Comparison of ENCODE assay signal across 8 cellular contexts in the genomic region with DNA sequence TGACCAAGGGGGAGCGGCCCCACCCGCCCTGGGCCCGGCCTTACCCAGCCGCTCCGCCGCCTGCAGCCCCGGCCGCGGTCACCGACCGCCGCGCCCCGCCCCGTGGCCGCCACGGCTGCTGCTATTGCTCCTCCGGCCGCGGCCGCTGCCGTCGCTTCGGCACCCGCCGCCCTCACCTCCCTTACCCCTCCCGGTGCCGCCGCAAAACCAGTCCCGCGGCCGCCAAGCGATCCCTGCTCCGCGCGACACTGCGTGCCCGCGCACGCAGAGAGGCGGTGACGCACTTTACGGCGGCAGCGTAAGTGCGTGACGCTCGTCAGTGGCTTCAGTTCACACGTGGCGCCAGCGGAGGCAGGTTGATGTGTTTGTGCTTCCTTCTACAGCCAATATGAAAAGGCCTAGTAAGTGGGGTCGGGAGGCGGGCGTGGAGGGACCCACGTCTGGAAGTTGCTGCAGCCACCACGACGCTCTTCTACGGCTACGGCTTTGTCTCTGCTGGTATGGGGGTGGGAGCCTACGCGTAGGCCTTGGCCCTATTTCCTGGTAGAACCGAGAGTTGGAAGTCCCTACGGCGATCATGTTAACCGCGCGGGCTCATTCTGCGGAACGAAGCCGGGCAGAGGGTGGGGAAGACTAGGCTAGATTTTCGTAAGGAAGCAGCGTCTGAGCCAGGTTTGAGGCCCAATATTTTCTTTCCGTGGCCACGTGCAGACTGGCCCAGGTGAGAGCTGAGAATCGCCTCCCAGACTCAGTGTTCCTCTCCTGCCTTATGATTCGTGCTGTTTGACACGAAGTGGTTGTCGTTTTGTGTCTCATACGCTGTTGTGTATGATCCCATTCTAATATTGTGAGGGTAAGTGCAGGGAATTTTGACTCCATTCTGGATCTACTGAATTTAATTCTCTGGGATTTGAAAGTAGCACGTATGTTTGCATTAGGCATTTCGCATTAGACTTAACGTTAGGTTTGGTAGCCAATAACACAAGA. TPM values are rescaled to one million over a fixed set of nuclear protein-coding genes. Genes with fewer than 3 reads are reported as not detected.
A peak's percentile ranks its signal among the peaks of the same experiment; 100 is the strongest.
DNase-seq lines count a peak whose midpoint lies in the region; ATAC-seq and TF ChIP-seq lines count a peak whose summit lies in the region.

A gene with protein sequence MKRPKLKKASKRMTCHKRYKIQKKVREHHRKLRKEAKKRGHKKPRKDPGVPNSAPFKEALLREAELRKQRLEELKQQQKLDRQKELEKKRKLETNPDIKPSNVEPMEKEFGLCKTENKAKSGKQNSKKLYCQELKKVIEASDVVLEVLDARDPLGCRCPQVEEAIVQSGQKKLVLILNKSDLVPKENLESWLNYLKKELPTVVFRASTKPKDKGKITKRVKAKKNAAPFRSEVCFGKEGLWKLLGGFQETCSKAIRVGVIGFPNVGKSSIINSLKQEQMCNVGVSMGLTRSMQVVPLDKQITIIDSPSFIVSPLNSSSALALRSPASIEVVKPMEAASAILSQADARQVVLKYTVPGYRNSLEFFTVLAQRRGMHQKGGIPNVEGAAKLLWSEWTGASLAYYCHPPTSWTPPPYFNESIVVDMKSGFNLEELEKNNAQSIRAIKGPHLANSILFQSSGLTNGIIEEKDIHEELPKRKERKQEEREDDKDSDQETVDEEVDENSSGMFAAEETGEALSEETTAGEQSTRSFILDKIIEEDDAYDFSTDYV (plus strand): TSS at position 328 of the 987 bp plus-strand sequence. CDS start 61 bp downstream, at position 389.
A gene (minus strand): TSS at position 209 of the 987 bp plus-strand sequence.

- H3K9ac ChIP-seq in HUES48 (ENCODE audit: low read depth, low read length) (peak within 1 kb of the TSS; percentile 93), OCI-LY3 (ENCODE audit: low read length) (peak within 1 kb of the TSS; percentile 97)

- H3K27me3 Mint-ChIP-seq in Calu3 (ENCODE audit: unreplicated experiment), result no peaks in the 10 kb centered on the region
- H3K27me3 Mint-ChIP-seq in endothelial cell (ENCODE audit: unreplicated experiment), result peaks cover 5% of the 10 kb centered on the region
- H3K27me3 Mint-ChIP-seq in mesothelial cell of epicardium (ENCODE audit: low read depth), result no peaks in the 10 kb centered on the region

- H3K27ac ChIP-seq in HUES48 (ENCODE audit: low read depth, low read length) (peak within 1 kb of the TSS; percentile 95), OCI-LY3 (ENCODE audit: low read length) (peak within 1 kb of the TSS; percentile 80)

- no peaks in the 10 kb centered on the region for H3K9me3 ChIP-seq in HUES48 (ENCODE audit: control insufficient read depth, insufficient read depth, low read length)
- no peaks in the 10 kb centered on the region for H3K9me3 ChIP-seq in OCI-LY3 (ENCODE audit: insufficient read depth, low read length)

- BruUV-seq in Calu3 (replicated peaks; lab: Mats Ljungman, UMichigan), result TSS peak; percentile 48

- DNase-seq in Calu3 (peak; percentile 91), endothelial cell (ENCODE audit: low spot score) (peak; percentile 93), mesothelial cell of epicardium (ENCODE audit: low spot score in 2 of 2, unreplicated experiment in 2 of 2) (peak; percentile 88 to 90)
- peak; percentile 95 for DNase-seq in activated CD8-positive, alpha-beta memory T cell treated with anti-CD3 and anti-CD28 coated beads, Interleukin-2, amount 50 U/mL, for 48 hours
- DNase-seq in stimulated activated CD8-positive, alpha-beta memory T cell treated with anti-CD3 and anti-CD28 coated beads, Interleukin-15, amount 100 ng/mL, for 4 hours (ENCODE audit: low read depth in 2 of 2), result peak; percentile 84 to 87

- H3K36me3 Mint-ChIP-seq in Calu3 (ENCODE audit: insufficient read depth, unreplicated experiment) (peaks cover 76% of the 10 kb centered on the region), endothelial cell (ENCODE audit: low read depth, unreplicated experiment) (peaks cover 28% of the 10 kb centered on the region), mesothelial cell of epicardium (peaks cover 28% of the 10 kb centered on the region)

- H3K27me3 ChIP-seq in HUES48 (ENCODE audit: control insufficient read depth, insufficient read depth, low read length) (no peaks in the 10 kb centered on the region), OCI-LY3 (ENCODE audit: low read depth, low read length) (no peaks in the 10 kb centered on the region)

- H3K4me3 Mint-ChIP-seq in Calu3 (ENCODE audit: low read depth, unreplicated experiment) (peak within 1 kb of the TSS; percentile 92), endothelial cell (ENCODE audit: unreplicated experiment) (peak within 1 kb of the TSS; percentile 99), mesothelial cell of epicardium (peak within 1 kb of the TSS; percentile 95)

- H3K79me2 ChIP-seq in OCI-LY3 (ENCODE audit: low read length), result peaks cover 97% of the 10 kb centered on the region

- H3K9me3 Mint-ChIP-seq in Calu3 (ENCODE audit: low read depth, unreplicated experiment) (no peaks in the 10 kb centered on the region), endothelial cell (ENCODE audit: unreplicated experiment) (no peaks in the 10 kb centered on the region), mesothelial cell of epicardium (no peaks in the 10 kb centered on the region)

- CTCF ChIA-PET in Calu3 (lab: Charles Lee), result no interaction called here

- H3K36me3 ChIP-seq in HUES48 (ENCODE audit: control insufficient read depth, insufficient read depth, low read length) (peaks cover 47% of the 10 kb centered on the region), OCI-LY3 (replicated peaks; ENCODE audit: low read depth, low read length) (peaks cover 52% of the 10 kb centered on the region)

- H2AFZ ChIP-seq in OCI-LY3 (ENCODE audit: low read depth, low read length), result peak within 1 kb of the TSS; percentile 12; the same call in 1 of the 2 replicates

- H3K4me3 ChIP-seq in HUES48 (ENCODE audit: low read depth, low read length) (peak within 1 kb of the TSS; percentile 90), OCI-LY3 (ENCODE audit: low read length) (peak within 1 kb of the TSS; percentile 90)

- H3K4me2 ChIP-seq in OCI-LY3 (ENCODE audit: low read length), result peak within 1 kb of the TSS; percentile 85

- peak; percentile 65 for ATAC-seq in GM21381 (IDR thresholded peaks at IDR 0.05; ENCODE audit: unreplicated experiment)

- H3K4me1 Mint-ChIP-seq in Calu3 (ENCODE audit: low read depth, unreplicated experiment) (peaks cover 22% of the 10 kb centered on the region), endothelial cell (ENCODE audit: unreplicated experiment) (peaks cover 19% of the 10 kb centered on the region), mesothelial cell of epicardium (peaks cover 44% of the 10 kb centered on the region)

- H3K4me1 ChIP-seq in HUES48 (ENCODE audit: control insufficient read depth, insufficient read depth, low read length) (peaks cover 10% of the 10 kb centered on the region; the same call in 1 of the 2 replicates), OCI-LY3 (ENCODE audit: low read length) (peaks cover 59% of the 10 kb centered on the region)

- 0 out of 2 replicates have a peak, but pooled peaks cover 7% of the 10 kb centered on the region for H4K20me1 ChIP-seq in OCI-LY3 (ENCODE audit: insufficient read depth, low read length)

- intact Hi-C loops in Calu3 (cut with micrococcal nuclease; ENCODE audit: unreplicated experiment), result loop anchor here (10.0 kb wide), 1 partner anchor 151 kb away; a partner anchor contains a TSS

- H3K27ac Mint-ChIP-seq in Calu3 (ENCODE audit: unreplicated experiment) (peak within 1 kb of the TSS; percentile 97), endothelial cell (ENCODE audit: unreplicated experiment) (peak within 1 kb of the TSS; percentile 98), mesothelial cell of epicardium (peak within 1 kb of the TSS; percentile 98)

- no peak for TF ChIP-seq CTCF in Calu3 (IDR thresholded peaks at IDR 0.05; ENCODE audit: unreplicated experiment)
- TF ChIP-seq CTCF in OCI-LY3 (IDR thresholded peaks at IDR 0.05; ENCODE audit: low read depth, low read length), result no peak
- no peak for TF ChIP-seq CTCF in endothelial cell (IDR thresholded peaks at IDR 0.05; ENCODE audit: unreplicated experiment)
- TF ChIP-seq CTCF in mesothelial cell of epicardium (IDR thresholded peaks at IDR 0.05; ENCODE audit: unreplicated experiment), result no peak

RNA-seq across cellular contexts. Expression of the first gene that starts in this region (rescaled TPM):
- total RNA-seq in Calu3 (2022), result 113 and 118 TPM in 2 replicates
- 50.0 TPM for total RNA-seq in endothelial cell (ENCODE audit: unreplicated experiment)
- total RNA-seq in mesothelial cell of epicardium, result 105 to 120 TPM (median 116 TPM) in 3 replicates

RNA-seq across cellular contexts. Expression of the second gene that starts in this region (rescaled TPM):
- total RNA-seq in Calu3 (2022) (48.5 and 54.9 TPM in 2 replicates), endothelial cell (ENCODE audit: unreplicated experiment) (68.7 TPM), mesothelial cell of epicardium (90.1 to 92.4 TPM (median 91.2 TPM) in 3 replicates)

Comparison
In these comparisons a context has a peak if more than half of its experiments do, and no peak if none do; other contexts are left out.
1. Peak in every context shown above with its lines: DNase-seq, ATAC-seq, H3K4me3 ChIP-seq and H3K27ac ChIP-seq.